In genomic region chr12:19482551-19483109, GRCh38 we compare ENCODE assay signal across 8 cellular contexts. TPM values are rescaled to one million over a fixed set of nuclear protein-coding genes. Genes with fewer than 3 reads are reported as not detected.
DNase-seq lines count a peak whose midpoint lies in the region; ATAC-seq and TF ChIP-seq lines count a peak whose summit lies in the region.

No MANE protein-coding gene starts in this region.

- H2BK5ac ChIP-seq in mesendoderm (ENCODE audit: low read length): no peak overlapping the region

- H2BK120ac ChIP-seq in mesendoderm (ENCODE audit: low read depth, low read length): no peak overlapping the region

- peaks cover 8 to 11% of the 10 kb centered on the region in 2 experiments for H3K9me3 ChIP-seq in CD4-positive, CD25-positive, alpha-beta regulatory T cell (ENCODE audit: control insufficient read depth in 2 of 2, low read length in 2 of 2)
- no peaks in the 10 kb centered on the region for H3K9me3 ChIP-seq in upper lobe of right lung

- H3K23ac ChIP-seq in mesendoderm (ENCODE audit: low read length): no peak overlapping the region

- peak overlapping the region; percentile 74 to 81 (median 79) for H3K27ac Mint-ChIP-seq in CD4-positive, CD25-positive, alpha-beta regulatory T cell

- peaks cover 24% of the 10 kb centered on the region for H3K36me3 ChIP-seq in CD4-positive, CD25-positive, alpha-beta regulatory T cell (ENCODE audit: control insufficient read depth, insufficient read depth, low read length)
- no peaks in the 10 kb centered on the region for H3K36me3 ChIP-seq in mesendoderm (ENCODE audit: control insufficient read depth, insufficient read depth, low read length)
- H3K36me3 ChIP-seq in upper lobe of right lung: no peaks in the 10 kb centered on the region

- in situ Hi-C loops in KBM-7 (cut with MboI; ENCODE audit: low pct_unique_long_range_greater_than_20kb, low sequenced_read_pairs): no loop called here

- ATAC-seq in CD4-positive, CD25-positive, alpha-beta regulatory T cell (ENCODE audit: low read depth in 2 of 2): peak; percentile 74 to 75
- peak; percentile 87 for ATAC-seq in GM21447 (IDR thresholded peaks at IDR 0.05; ENCODE audit: unreplicated experiment)
- ATAC-seq in upper lobe of right lung: peak; percentile 71

- peak overlapping the region; percentile 67 for H3K27ac ChIP-seq in CD4-positive, CD25-positive, alpha-beta regulatory T cell (ENCODE audit: insufficient read depth, low read length, poor library complexity, severe bottlenecking)
- H3K27ac ChIP-seq in mesendoderm (ENCODE audit: low read depth, low read length) (no peak overlapping the region), upper lobe of right lung (no peak overlapping the region)

- H3K4me3 Mint-ChIP-seq in CD4-positive, CD25-positive, alpha-beta regulatory T cell: peak overlapping the region; percentile 58 to 80 (median 76)

- no peak overlapping the region for H3K18ac ChIP-seq in mesendoderm (ENCODE audit: low read length)

- H3K79me2 ChIP-seq in mesendoderm (ENCODE audit: control insufficient read depth, insufficient read depth, low read length): peaks cover 54% of the 10 kb centered on the region

- H3K9ac ChIP-seq in mesendoderm (ENCODE audit: low read length): peak overlapping the region; percentile 47

- H3K27me3 ChIP-seq in CD4-positive, CD25-positive, alpha-beta regulatory T cell (ENCODE audit: control insufficient read depth, insufficient read depth, low read length): no peaks in the 10 kb centered on the region
- no peaks in the 10 kb centered on the region for H3K27me3 ChIP-seq in mesendoderm (ENCODE audit: insufficient read depth, low read length, poor library complexity)
- H3K27me3 ChIP-seq in upper lobe of right lung: no peaks in the 10 kb centered on the region

- peaks cover 0 to 26% (median 1%) of the 10 kb centered on the region in 7 donors for H3K9me3 Mint-ChIP-seq in CD4-positive, CD25-positive, alpha-beta regulatory T cell

- no CpG with 5 or more reads among the region's 9 CpGs for WGBS in mesendoderm (ENCODE audit: extremely low coverage, insufficient coverage, low lambda C conversion rate)

- no peak overlapping the region for H4K8ac ChIP-seq in mesendoderm (ENCODE audit: low read depth, low read length)

- peaks cover 49 to 70% (median 56%) of the 10 kb centered on the region in 4 donors for H3K4me1 Mint-ChIP-seq in CD4-positive, CD25-positive, alpha-beta regulatory T cell

- H4K5ac ChIP-seq in mesendoderm (ENCODE audit: low read length): peak overlapping the region; percentile 49

- H3K4me1 ChIP-seq in CD4-positive, CD25-positive, alpha-beta regulatory T cell (ENCODE audit: control insufficient read depth, insufficient read depth, low read length, poor library complexity, severe bottlenecking): peaks cover 38% of the 10 kb centered on the region
- H3K4me1 ChIP-seq in mesendoderm (ENCODE audit: control insufficient read depth, low read depth, low read length): peaks cover 13% of the 10 kb centered on the region
- H3K4me1 ChIP-seq in upper lobe of right lung: peaks cover 21% of the 10 kb centered on the region

- DNase-seq in CD4-positive, CD25-positive, alpha-beta regulatory T cell: peak; percentile 7 to 73 (median 15)
- DNase-seq in KBM-7 (peak; percentile 50), mesendoderm (peak; percentile 78), upper lobe of right lung (no peak), HuH-7 (ENCODE audit: low spot score) (no peak), NCI-H1436 (lab: John Stamatoyannopoulos, UW) (no peak)
- peak; percentile 84 for DNase-seq in activated effector memory CD4-positive, alpha-beta T cell treated with anti-CD3 and anti-CD28 coated beads, Interleukin-2, amount 50 U/mL, for 16 hours

- no peak overlapping the region for H2AK5ac ChIP-seq in mesendoderm (ENCODE audit: low read length)

- no peak for TF ChIP-seq CTCF in upper lobe of right lung (IDR thresholded peaks at IDR 0.05)

- no peak overlapping the region for H2BK15ac ChIP-seq in mesendoderm (replicated peaks; ENCODE audit: low read depth)

- H3K4me3 ChIP-seq in CD4-positive, CD25-positive, alpha-beta regulatory T cell (ENCODE audit: low read depth, low read length): peak overlapping the region; percentile 53
- H3K4me3 ChIP-seq in mesendoderm (ENCODE audit: low read length): no peak overlapping the region
- no peak overlapping the region for H3K4me3 ChIP-seq in upper lobe of right lung

- H3K27me3 Mint-ChIP-seq in CD4-positive, CD25-positive, alpha-beta regulatory T cell: no peaks in the 10 kb centered on the region

- intact Hi-C loops in upper lobe of right lung (cut with DNase I): no loop called here

- H3K4me2 ChIP-seq in mesendoderm (ENCODE audit: low read length): no peak overlapping the region

- no peak overlapping the region for H3K4ac ChIP-seq in mesendoderm (ENCODE audit: low read depth, low read length)

- H3K79me1 ChIP-seq in mesendoderm (ENCODE audit: low read length): peaks cover 13% of the 10 kb centered on the region

- peak overlapping the region; percentile 73 for H3K56ac ChIP-seq in mesendoderm (ENCODE audit: low read length)

- peaks cover 46% of the 10 kb centered on the region for H3K36me3 Mint-ChIP-seq in CD4-positive, CD25-positive, alpha-beta regulatory T cell

RNA-seq across cellular contexts. Expression of gene AEBP2, which starts 43.3 kb away (rescaled TPM):
- 64.7 TPM for total RNA-seq in CD4-positive, CD25-positive, alpha-beta regulatory T cell
- 10 to 100 TPM in 3 of 4 donors, 1 to 10 TPM in 1; 9.1 to 11.8 (median 11.6) TPM for polyA plus RNA-seq in CD4-positive, CD25-positive, alpha-beta regulatory T cell
- 29.6 TPM for polyA plus RNA-seq in mesendoderm (2013, experiment 1 of 2)
- 31.3 TPM for polyA plus RNA-seq in mesendoderm (2013, experiment 2 of 2)
- total RNA-seq in upper lobe of right lung: 40.1 TPM

Comparison
In these comparisons a context has a peak if more than half of its experiments do, and no peak if none do; other contexts are left out.
1. DNase-seq: peak in CD4-positive, CD25-positive, alpha-beta regulatory T cell (3 of 3), KBM-7 (single experiment), activated effector memory CD4-positive, alpha-beta T cell treated with anti-CD3 and anti-CD28 coated beads, Interleukin-2, amount 50 U/mL, for 16 hours (single experiment) and mesendoderm (single experiment); none in upper lobe of right lung (single experiment), HuH-7 (single experiment) and NCI-H1436 (single experiment).
2. Peak in every context shown above with its lines, with median percentiles within 50 percentile points of each other: ATAC-seq.